Comparison of ENCODE assay signal across 39 cellular contexts in the genomic region with DNA sequence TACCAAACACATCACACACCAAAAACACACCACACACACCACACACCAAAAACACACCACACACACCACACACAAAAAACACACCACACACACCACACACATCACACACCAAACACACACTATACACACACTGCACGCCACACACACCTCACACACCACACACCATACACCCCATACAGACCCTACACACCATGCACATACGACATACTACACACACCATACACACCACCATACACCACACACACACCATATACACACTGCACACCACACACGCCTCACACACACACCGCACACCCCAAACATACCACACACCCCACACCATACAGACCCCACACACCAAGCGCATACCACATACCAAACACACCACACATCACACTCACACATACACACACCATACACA.
"Had no signal": no experiment of that assay in that cellular context is flagged by ENCODE, and none has a peak within 500 bp of the region (broad histone marks: within the 10 kb centered on the region; RNA-seq: fewer than 3 reads in every experiment).

No MANE protein-coding gene starts in this region.

- H3K4me3 ChIP-seq: MG63, PC-9 had no signal

- H3K27ac ChIP-seq: PC-9, RWPE1, VCaP had no signal

- H3K9me3 ChIP-seq: MG63 had no signal

- H3K4me1 Mint-ChIP-seq: activated B cell treated with CpG ODN at 0.5 μM for 24 hours; activated CD4-positive, alpha-beta memory T cell treated with anti-CD3 and anti-CD28 coated beads, Interleukin-2, amount 10 ng/mL, durations not matched to agents 7 days and 5 days; activated CD8-positive, alpha-beta memory T cell treated with anti-CD3 and anti-CD28 coated beads, Interleukin-2, amount 10 ng/mL, durations not matched to agents 7 days and 5 days; activated naive CD8-positive, alpha-beta T cell treated with anti-CD3 and anti-CD28 coated beads for 36 hours; activated T-helper 17 cell treated with anti-CD3 and anti-CD28 coated beads, Interleukin-2, amount 50 U/mL, for 72 hours had no signal

- H3K9me3 Mint-ChIP-seq: activated B cell treated with CpG ODN at 0.5 μM for 24 hours; activated CD4-positive, alpha-beta memory T cell treated with anti-CD3 and anti-CD28 coated beads, Interleukin-2, amount 10 ng/mL, durations not matched to agents 7 days and 5 days; activated naive CD8-positive, alpha-beta T cell treated with anti-CD3 and anti-CD28 coated beads for 36 hours; activated T-cell treated with anti-CD3 and anti-CD28 coated beads, Interleukin-2, amount 50 U/mL, for 72 hours; activated T-helper 17 cell treated with anti-CD3 and anti-CD28 coated beads, Interleukin-2, amount 50 U/mL, for 72 hours had no signal

- H3K36me3 ChIP-seq: MG63 had no signal

- ATAC-seq: activated CD8-positive, alpha-beta memory T cell treated with anti-CD3 and anti-CD28 coated beads, Interleukin-2, amount 10 ng/mL, durations not matched to agents 7 days and 5 days; activated T-cell treated with anti-CD3 and anti-CD28 coated beads, Interleukin-2, amount 50 U/mL, for 72 hours; activated T-helper 17 cell treated with anti-CD3 and anti-CD28 coated beads, Interleukin-2, amount 50 U/mL, for 72 hours had no signal

- DNase-seq: activated B cell treated with CpG ODN at 0.5 μM for 24 hours; activated CD4-positive, alpha-beta memory T cell treated with anti-CD3 and anti-CD28 coated beads, Interleukin-2, amount 10 ng/mL, durations not matched to agents 7 days and 5 days; activated CD4-positive, alpha-beta T cell treated with anti-CD3 and anti-CD28 coated beads for 4 hours; activated CD4-positive, alpha-beta T cell treated with anti-CD3 and anti-CD28 coated beads, Interleukin-2, amount 50 U/mL, for 1 hour; activated CD4-positive, CD25-positive, alpha-beta regulatory T cell treated with anti-CD3 and anti-CD28 coated beads, Interleukin-2, amount 50 U/mL, for 72 hours; activated CD8-positive, alpha-beta memory T cell treated with anti-CD3 and anti-CD28 coated beads for 24 hours; activated CD8-positive, alpha-beta memory T cell treated with anti-CD3 and anti-CD28 coated beads, Interleukin-2, amount 10 ng/mL, durations not matched to agents 7 days and 5 days; activated CD8-positive, alpha-beta memory T cell treated with anti-CD3 and anti-CD28 coated beads, Interleukin-2, amount 50 U/mL, for 48 hours; activated effector memory CD4-positive, alpha-beta T cell treated with anti-CD3 and anti-CD28 coated beads, Interleukin-2, amount 50 U/mL, for 16 hours; activated naive CD4-positive, alpha-beta T cell; activated naive CD4-positive, alpha-beta T cell treated with anti-CD3 and anti-CD28 coated beads, Interleukin-2, amount 50 U/mL, for 16 hours; activated naive CD8-positive, alpha-beta T cell treated with anti-CD3 and anti-CD28 coated beads for 36 hours; activated T-cell treated with anti-CD3 and anti-CD28 coated beads, Interleukin-2, amount 50 U/mL, for 72 hours; amniotic stem cell; aorta; Kasumi-1; KG1; MG63; NCI-H1048; NCI-H1105 treated with DMSO at 0.1 percent for 48 hours; NCI-H1436; NCI-H187; NCI-H2029 treated with DMSO at 0.1 percent for 48 hours; NCI-H2107; NCI-H2171; NCI-H510A; NCI-H526; NCI-H748 treated with DMSO at 0.1 percent for 48 hours; NK-92 treated with Interleukin-12 subunit alpha and Interleukin-12 subunit beta, amount 100 ng/mL, for 24 hours; PC-9; Right ventricle myocardium superior; SW 1271; T-helper 1 cell; T-helper 2 cell; T-helper 9 cell had no signal

- FAIRE-seq: RCC 7860 had no signal

- H3K36me3 Mint-ChIP-seq: activated CD8-positive, alpha-beta memory T cell treated with anti-CD3 and anti-CD28 coated beads, Interleukin-2, amount 10 ng/mL, durations not matched to agents 7 days and 5 days; activated naive CD8-positive, alpha-beta T cell treated with anti-CD3 and anti-CD28 coated beads for 36 hours had no signal

- H3K4me3 Mint-ChIP-seq: activated B cell treated with CpG ODN at 0.5 μM for 24 hours; activated CD4-positive, alpha-beta memory T cell treated with anti-CD3 and anti-CD28 coated beads, Interleukin-2, amount 10 ng/mL, durations not matched to agents 7 days and 5 days; activated CD8-positive, alpha-beta memory T cell treated with anti-CD3 and anti-CD28 coated beads, Interleukin-2, amount 10 ng/mL, durations not matched to agents 7 days and 5 days; activated naive CD8-positive, alpha-beta T cell treated with anti-CD3 and anti-CD28 coated beads for 36 hours; activated T-cell treated with anti-CD3 and anti-CD28 coated beads, Interleukin-2, amount 50 U/mL, for 72 hours; activated T-helper 17 cell treated with anti-CD3 and anti-CD28 coated beads, Interleukin-2, amount 50 U/mL, for 72 hours had no signal

- H3K27ac Mint-ChIP-seq: activated B cell treated with CpG ODN at 0.5 μM for 24 hours; activated CD4-positive, alpha-beta memory T cell treated with anti-CD3 and anti-CD28 coated beads, Interleukin-2, amount 10 ng/mL, durations not matched to agents 7 days and 5 days; activated CD8-positive, alpha-beta memory T cell treated with anti-CD3 and anti-CD28 coated beads, Interleukin-2, amount 10 ng/mL, durations not matched to agents 7 days and 5 days; activated naive CD8-positive, alpha-beta T cell treated with anti-CD3 and anti-CD28 coated beads for 36 hours; activated T-cell treated with anti-CD3 and anti-CD28 coated beads, Interleukin-2, amount 50 U/mL, for 72 hours; activated T-helper 17 cell treated with anti-CD3 and anti-CD28 coated beads, Interleukin-2, amount 50 U/mL, for 72 hours had no signal

- H3K27me3 ChIP-seq: MG63 had no signal
